In genomic region chr2:207423886-207424285, GRCh38 we compare ENCODE assay signal across 8 cellular contexts.
DNase-seq lines count a peak whose midpoint lies in the region; ATAC-seq and TF ChIP-seq lines count a peak whose summit lies in the region.

No MANE protein-coding gene starts in this region.

- TF ChIP-seq CTCF in DND-41 (IDR thresholded peaks at IDR 0.05; ENCODE audit: borderline replicate concordance, extremely low read depth, low read length, poor library complexity, severe bottlenecking): no peak

- no peak overlapping the region for H3K4me3 ChIP-seq in DND-41 (ENCODE audit: low read depth in 1 of 2, low read length in 2 of 2)
- H3K4me3 ChIP-seq in skeletal muscle cell (ENCODE audit: low read depth, low read length): no peak overlapping the region

- POLR2A ChIA-PET in activated CD4-positive, alpha-beta memory T cell treated with anti-CD3 and anti-CD28 coated beads, Interleukin-2, amount 10 ng/mL, durations not matched to agents 7 days and 5 days (lab: Charles Lee): interaction anchor here (0.8 to 1.3 kb wide), 6 partner anchors 89 to 350 kb away, joined by 3 to 5 read pairs (median 3); partner anchors contain the start of gene KLF7

- H3K36me3 ChIP-seq in DND-41 (ENCODE audit: insufficient read depth, low read length): no peaks in the 10 kb centered on the region

- no peak overlapping the region for H2AFZ ChIP-seq in DND-41 (ENCODE audit: low read depth, low read length)

- H3K27me3 ChIP-seq in DND-41 (ENCODE audit: insufficient read depth, low read length, poor library complexity): peaks cover 2% of the 10 kb centered on the region

- no peak overlapping the region for H3K9ac ChIP-seq in DND-41 (ENCODE audit: low read depth, low read length)

- no peaks in the 10 kb centered on the region for H4K20me1 ChIP-seq in DND-41 (ENCODE audit: insufficient read depth, low read length)

- no peaks in the 10 kb centered on the region for H3K79me2 ChIP-seq in DND-41 (ENCODE audit: insufficient read depth, low read length)

- H3K27ac Mint-ChIP-seq in activated CD4-positive, alpha-beta memory T cell treated with anti-CD3 and anti-CD28 coated beads, Interleukin-2, amount 10 ng/mL, durations not matched to agents 7 days and 5 days: peak overlapping the region; percentile 47

- H3K27ac ChIP-seq in DND-41 (ENCODE audit: low read length): no peak overlapping the region

- no peak overlapping the region for H3K4me2 ChIP-seq in DND-41 (ENCODE audit: insufficient read depth, low read length)

- ATAC-seq in DND-41 (ENCODE audit: insufficient read depth, low read depth) (peak; percentile 88), GM19467 (IDR thresholded peaks at IDR 0.05; ENCODE audit: unreplicated experiment) (peak; percentile 92), HG03469 (IDR thresholded peaks at IDR 0.05; ENCODE audit: unreplicated experiment) (peak; percentile 96)

- CTCF ChIA-PET in activated CD4-positive, alpha-beta memory T cell treated with anti-CD3 and anti-CD28 coated beads, Interleukin-2, amount 10 ng/mL, durations not matched to agents 7 days and 5 days (lab: Charles Lee): interaction anchor here (1.0 kb wide), 2 partner anchors 44 to 441 kb away, joined by 3 read pairs; no protein-coding TSS in a partner anchor

- peaks cover 20% of the 10 kb centered on the region for H3K9me3 Mint-ChIP-seq in activated CD4-positive, alpha-beta memory T cell treated with anti-CD3 and anti-CD28 coated beads, Interleukin-2, amount 10 ng/mL, durations not matched to agents 7 days and 5 days

- H3K4me1 ChIP-seq in DND-41 (ENCODE audit: insufficient read depth, low read length): no peaks in the 10 kb centered on the region

- H3K4me3 Mint-ChIP-seq in activated CD4-positive, alpha-beta memory T cell treated with anti-CD3 and anti-CD28 coated beads, Interleukin-2, amount 10 ng/mL, durations not matched to agents 7 days and 5 days: no peak overlapping the region

- peaks cover 16% of the 10 kb centered on the region for H3K36me3 Mint-ChIP-seq in activated CD4-positive, alpha-beta memory T cell treated with anti-CD3 and anti-CD28 coated beads, Interleukin-2, amount 10 ng/mL, durations not matched to agents 7 days and 5 days (ENCODE audit: low read depth)

- H3K4me1 Mint-ChIP-seq in activated CD4-positive, alpha-beta memory T cell treated with anti-CD3 and anti-CD28 coated beads, Interleukin-2, amount 10 ng/mL, durations not matched to agents 7 days and 5 days: peaks cover 21% of the 10 kb centered on the region

- peaks cover 3% of the 10 kb centered on the region for H3K27me3 Mint-ChIP-seq in activated CD4-positive, alpha-beta memory T cell treated with anti-CD3 and anti-CD28 coated beads, Interleukin-2, amount 10 ng/mL, durations not matched to agents 7 days and 5 days

- DNase-seq in DND-41 (peak; percentile 39), skeletal muscle cell (ENCODE audit: low read depth) (peak; percentile 78), cardiac septum (ENCODE audit: low spot score) (no peak), NCI-H1694 treated with DMSO at 0.1 percent for 48 hours (lab: John Stamatoyannopoulos, UW) (no peak), NCI-H2227 treated with DMSO at 0.1 percent for 48 hours (lab: John Stamatoyannopoulos, UW) (no peak)
- peak; percentile 77 for DNase-seq in activated CD4-positive, alpha-beta memory T cell treated with anti-CD3 and anti-CD28 coated beads, Interleukin-2, amount 10 ng/mL, durations not matched to agents 7 days and 5 days

- intact Hi-C loops in cardiac septum (cut with DNase I): no loop called here

- no peaks in the 10 kb centered on the region for H3K9me3 ChIP-seq in DND-41 (ENCODE audit: insufficient read depth, low read length, severe bottlenecking)

Comparison
In these comparisons a context has a peak if more than half of its experiments do, and no peak if none do; other contexts are left out.
1. DNase-seq: peak in DND-41 (single experiment), activated CD4-positive, alpha-beta memory T cell treated with anti-CD3 and anti-CD28 coated beads, Interleukin-2, amount 10 ng/mL, durations not matched to agents 7 days and 5 days (single experiment) and skeletal muscle cell (single experiment); none in cardiac septum (single experiment), NCI-H1694 treated with DMSO at 0.1 percent for 48 hours (single experiment) and NCI-H2227 treated with DMSO at 0.1 percent for 48 hours (single experiment).
2. Peak in every context shown above with its lines, with median percentiles within 50 percentile points of each other: ATAC-seq.